1 cellular context compared by ENCODE assay signal in the genomic region with DNA sequence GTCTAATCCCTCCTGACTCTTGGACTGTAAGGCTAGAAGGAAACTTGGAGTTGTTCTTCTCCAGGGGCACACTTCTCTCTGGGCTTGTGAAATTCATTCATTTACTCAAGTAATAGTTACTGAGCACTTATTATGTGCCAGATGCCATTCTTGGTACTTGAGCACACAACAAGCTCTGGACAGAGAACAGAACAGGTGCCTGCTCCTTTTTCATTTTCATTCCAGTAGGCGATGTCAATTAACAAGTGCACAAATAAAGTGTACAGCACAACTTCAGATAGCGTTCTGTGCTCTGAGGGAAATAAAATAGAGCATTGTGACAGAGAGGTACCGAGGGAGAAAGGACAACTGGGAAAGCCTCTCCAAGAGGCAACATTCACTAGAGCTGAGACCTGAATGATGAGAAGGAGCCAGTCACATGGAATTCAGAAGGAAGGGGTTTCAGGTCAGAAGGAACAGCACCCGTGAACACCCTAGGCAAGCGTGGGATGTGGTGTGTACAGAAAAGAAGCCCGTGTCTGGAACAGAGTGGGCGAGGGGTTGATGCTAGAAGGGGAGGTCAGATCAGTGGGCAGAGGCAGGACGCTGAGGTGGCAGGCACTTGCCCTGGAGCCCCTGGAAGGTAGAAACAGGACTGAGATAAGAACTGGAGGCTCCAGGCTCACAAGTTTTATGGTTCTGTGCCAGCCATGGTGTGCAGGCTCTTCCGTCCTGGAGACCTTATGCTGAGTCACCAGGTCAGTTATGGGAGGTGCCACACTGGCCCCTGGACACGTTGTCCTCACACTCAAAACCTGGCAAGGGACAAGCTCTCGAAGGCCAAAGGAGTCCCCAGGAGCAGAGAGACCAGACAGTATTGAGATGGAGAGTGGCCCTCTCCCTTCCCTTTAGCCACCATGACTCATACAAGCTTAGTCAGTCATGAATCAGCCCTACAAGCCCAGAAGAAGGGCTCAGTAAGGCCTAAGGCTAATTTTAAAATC.
TF ChIP-seq lines count a peak whose summit lies in the region.

No MANE protein-coding gene starts in this region.

TF ChIP-seq in GM23338, 12 proteins besides CTCF, POLR2A, EP300 and RAD21:
- TF ChIP-seq, protein P1, sequence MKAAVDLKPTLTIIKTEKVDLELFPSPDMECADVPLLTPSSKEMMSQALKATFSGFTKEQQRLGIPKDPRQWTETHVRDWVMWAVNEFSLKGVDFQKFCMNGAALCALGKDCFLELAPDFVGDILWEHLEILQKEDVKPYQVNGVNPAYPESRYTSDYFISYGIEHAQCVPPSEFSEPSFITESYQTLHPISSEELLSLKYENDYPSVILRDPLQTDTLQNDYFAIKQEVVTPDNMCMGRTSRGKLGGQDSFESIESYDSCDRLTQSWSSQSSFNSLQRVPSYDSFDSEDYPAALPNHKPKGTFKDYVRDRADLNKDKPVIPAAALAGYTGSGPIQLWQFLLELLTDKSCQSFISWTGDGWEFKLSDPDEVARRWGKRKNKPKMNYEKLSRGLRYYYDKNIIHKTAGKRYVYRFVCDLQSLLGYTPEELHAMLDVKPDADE (IDR thresholded peaks at IDR 0.05) = no peak
- TF ChIP-seq STAT1 (IDR thresholded peaks at IDR 0.05; ENCODE audit: unreplicated experiment) (no peak), JUNB (IDR thresholded peaks at IDR 0.05; ENCODE audit: unreplicated experiment) (no peak), NANOG (IDR thresholded peaks at IDR 0.05; ENCODE audit: borderline replicate concordance) (no peak), CREB1 (CRISPR knock-in tag; IDR thresholded peaks at IDR 0.05; ENCODE audit: low read depth) (no peak), EZH2phosphoT487 (IDR thresholded peaks at IDR 0.05; ENCODE audit: unreplicated experiment) (no peak), ZNF331 (CRISPR knock-in tag; IDR thresholded peaks at IDR 0.05; ENCODE audit: low read depth) (no peak), EZH2 (IDR thresholded peaks at IDR 0.05; ENCODE audit: low read depth, unreplicated experiment) (no peak), POLR2AphosphoS5 (IDR thresholded peaks at IDR 0.05; ENCODE audit: low read depth) (no peak), ZNF114 (CRISPR knock-in tag; IDR thresholded peaks at IDR 0.05) (no peak)
- TF ChIP-seq, protein P2, sequence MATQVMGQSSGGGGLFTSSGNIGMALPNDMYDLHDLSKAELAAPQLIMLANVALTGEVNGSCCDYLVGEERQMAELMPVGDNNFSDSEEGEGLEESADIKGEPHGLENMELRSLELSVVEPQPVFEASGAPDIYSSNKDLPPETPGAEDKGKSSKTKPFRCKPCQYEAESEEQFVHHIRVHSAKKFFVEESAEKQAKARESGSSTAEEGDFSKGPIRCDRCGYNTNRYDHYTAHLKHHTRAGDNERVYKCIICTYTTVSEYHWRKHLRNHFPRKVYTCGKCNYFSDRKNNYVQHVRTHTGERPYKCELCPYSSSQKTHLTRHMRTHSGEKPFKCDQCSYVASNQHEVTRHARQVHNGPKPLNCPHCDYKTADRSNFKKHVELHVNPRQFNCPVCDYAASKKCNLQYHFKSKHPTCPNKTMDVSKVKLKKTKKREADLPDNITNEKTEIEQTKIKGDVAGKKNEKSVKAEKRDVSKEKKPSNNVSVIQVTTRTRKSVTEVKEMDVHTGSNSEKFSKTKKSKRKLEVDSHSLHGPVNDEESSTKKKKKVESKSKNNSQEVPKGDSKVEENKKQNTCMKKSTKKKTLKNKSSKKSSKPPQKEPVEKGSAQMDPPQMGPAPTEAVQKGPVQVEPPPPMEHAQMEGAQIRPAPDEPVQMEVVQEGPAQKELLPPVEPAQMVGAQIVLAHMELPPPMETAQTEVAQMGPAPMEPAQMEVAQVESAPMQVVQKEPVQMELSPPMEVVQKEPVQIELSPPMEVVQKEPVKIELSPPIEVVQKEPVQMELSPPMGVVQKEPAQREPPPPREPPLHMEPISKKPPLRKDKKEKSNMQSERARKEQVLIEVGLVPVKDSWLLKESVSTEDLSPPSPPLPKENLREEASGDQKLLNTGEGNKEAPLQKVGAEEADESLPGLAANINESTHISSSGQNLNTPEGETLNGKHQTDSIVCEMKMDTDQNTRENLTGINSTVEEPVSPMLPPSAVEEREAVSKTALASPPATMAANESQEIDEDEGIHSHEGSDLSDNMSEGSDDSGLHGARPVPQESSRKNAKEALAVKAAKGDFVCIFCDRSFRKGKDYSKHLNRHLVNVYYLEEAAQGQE (IDR thresholded peaks at IDR 0.05; ENCODE audit: unreplicated experiment) = no peak
- TF ChIP-seq, protein P3, sequence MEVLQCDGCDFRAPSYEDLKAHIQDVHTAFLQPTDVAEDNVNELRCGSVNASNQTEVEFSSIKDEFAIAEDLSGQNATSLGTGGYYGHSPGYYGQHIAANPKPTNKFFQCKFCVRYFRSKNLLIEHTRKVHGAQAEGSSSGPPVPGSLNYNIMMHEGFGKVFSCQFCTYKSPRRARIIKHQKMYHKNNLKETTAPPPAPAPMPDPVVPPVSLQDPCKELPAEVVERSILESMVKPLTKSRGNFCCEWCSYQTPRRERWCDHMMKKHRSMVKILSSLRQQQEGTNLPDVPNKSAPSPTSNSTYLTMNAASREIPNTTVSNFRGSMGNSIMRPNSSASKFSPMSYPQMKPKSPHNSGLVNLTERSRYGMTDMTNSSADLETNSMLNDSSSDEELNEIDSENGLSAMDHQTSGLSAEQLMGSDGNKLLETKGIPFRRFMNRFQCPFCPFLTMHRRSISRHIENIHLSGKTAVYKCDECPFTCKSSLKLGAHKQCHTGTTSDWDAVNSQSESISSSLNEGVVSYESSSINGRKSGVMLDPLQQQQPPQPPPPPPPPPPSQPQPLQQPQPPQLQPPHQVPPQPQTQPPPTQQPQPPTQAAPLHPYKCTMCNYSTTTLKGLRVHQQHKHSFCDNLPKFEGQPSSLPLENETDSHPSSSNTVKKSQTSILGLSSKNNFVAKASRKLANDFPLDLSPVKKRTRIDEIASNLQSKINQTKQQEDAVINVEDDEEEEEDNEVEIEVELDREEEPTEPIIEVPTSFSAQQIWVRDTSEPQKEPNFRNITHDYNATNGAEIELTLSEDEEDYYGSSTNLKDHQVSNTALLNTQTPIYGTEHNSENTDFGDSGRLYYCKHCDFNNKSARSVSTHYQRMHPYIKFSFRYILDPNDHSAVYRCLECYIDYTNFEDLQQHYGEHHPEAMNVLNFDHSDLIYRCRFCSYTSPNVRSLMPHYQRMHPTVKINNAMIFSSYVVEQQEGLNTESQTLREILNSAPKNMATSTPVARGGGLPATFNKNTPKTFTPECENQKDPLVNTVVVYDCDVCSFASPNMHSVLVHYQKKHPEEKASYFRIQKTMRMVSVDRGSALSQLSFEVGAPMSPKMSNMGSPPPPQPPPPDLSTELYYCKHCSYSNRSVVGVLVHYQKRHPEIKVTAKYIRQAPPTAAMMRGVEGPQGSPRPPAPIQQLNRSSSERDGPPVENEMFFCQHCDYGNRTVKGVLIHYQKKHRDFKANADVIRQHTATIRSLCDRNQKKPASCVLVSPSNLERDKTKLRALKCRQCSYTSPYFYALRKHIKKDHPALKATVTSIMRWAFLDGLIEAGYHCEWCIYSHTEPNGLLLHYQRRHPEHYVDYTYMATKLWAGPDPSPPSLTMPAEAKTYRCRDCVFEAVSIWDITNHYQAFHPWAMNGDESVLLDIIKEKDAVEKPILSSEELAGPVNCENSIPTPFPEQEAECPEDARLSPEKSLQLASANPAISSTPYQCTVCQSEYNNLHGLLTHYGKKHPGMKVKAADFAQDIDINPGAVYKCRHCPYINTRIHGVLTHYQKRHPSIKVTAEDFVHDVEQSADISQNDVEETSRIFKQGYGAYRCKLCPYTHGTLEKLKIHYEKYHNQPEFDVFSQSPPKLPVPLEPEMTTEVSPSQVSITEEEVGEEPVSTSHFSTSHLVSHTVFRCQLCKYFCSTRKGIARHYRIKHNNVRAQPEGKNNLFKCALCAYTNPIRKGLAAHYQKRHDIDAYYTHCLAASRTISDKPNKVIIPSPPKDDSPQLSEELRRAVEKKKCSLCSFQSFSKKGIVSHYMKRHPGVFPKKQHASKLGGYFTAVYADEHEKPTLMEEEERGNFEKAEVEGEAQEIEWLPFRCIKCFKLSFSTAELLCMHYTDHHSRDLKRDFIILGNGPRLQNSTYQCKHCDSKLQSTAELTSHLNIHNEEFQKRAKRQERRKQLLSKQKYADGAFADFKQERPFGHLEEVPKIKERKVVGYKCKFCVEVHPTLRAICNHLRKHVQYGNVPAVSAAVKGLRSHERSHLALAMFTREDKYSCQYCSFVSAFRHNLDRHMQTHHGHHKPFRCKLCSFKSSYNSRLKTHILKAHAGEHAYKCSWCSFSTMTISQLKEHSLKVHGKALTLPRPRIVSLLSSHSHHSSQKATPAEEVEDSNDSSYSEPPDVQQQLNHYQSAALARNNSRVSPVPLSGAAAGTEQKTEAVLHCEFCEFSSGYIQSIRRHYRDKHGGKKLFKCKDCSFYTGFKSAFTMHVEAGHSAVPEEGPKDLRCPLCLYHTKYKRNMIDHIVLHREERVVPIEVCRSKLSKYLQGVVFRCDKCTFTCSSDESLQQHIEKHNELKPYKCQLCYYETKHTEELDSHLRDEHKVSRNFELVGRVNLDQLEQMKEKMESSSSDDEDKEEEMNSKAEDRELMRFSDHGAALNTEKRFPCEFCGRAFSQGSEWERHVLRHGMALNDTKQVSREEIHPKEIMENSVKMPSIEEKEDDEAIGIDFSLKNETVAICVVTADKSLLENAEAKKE (CRISPR knock-in tag; IDR thresholded peaks at IDR 0.05) = no peak
TF ChIP-seq in GM23338: peak in this region for 0.
